1 cellular context compared by ENCODE assay signal in genomic region chr5:179648410-179648809, GRCh38.
A peak's percentile ranks its signal among the peaks of the same experiment; 100 is the strongest.
TF ChIP-seq lines count a peak whose summit lies in the region.

No MANE protein-coding gene starts in this region.

TF ChIP-seq in K562, 482 proteins besides CTCF, POLR2A, EP300 and RAD21:
- TF ChIP-seq CREM (IDR thresholded peaks at IDR 0.05; ENCODE audit: low read depth) (0 out of 2 replicates have a peak, but pooled peaks have one; percentile 15), BHLHE40 (IDR thresholded peaks at IDR 0.05; ENCODE audit: low read length) (0 out of 2 replicates have a peak, but pooled peaks have one; percentile 18), ZNF3 (CRISPR knock-in tag; IDR thresholded peaks at IDR 0.05) (no peak)
TF ChIP-seq in K562: peak in this region for 2.
